Comparison of ENCODE assay signal across 8 cellular contexts in genomic region chr1:91499904-91500755, GRCh38. TPM values are rescaled to one million over a fixed set of nuclear protein-coding genes. Genes with fewer than 3 reads are reported as not detected.
DNase-seq lines count a peak whose midpoint lies in the region; ATAC-seq and TF ChIP-seq lines count a peak whose summit lies in the region.

No MANE protein-coding gene starts in this region.

- H3K27ac Mint-ChIP-seq in naive B cell: no peak overlapping the region

- peaks cover 0 to 6% of the 10 kb centered on the region in 2 donors for H3K36me3 Mint-ChIP-seq in naive B cell

- no peaks in the 10 kb centered on the region for H3K27me3 Mint-ChIP-seq in naive B cell

- H3K4me1 ChIP-seq in ES-I3 (ENCODE audit: insufficient read depth, low read length) (peaks cover 16% of the 10 kb centered on the region), KMS-11 (ENCODE audit: low read depth, poor library complexity, severe bottlenecking) (peaks cover 20% of the 10 kb centered on the region)

- no peak for DNase-seq in cardiac fibroblast (ENCODE audit: low read depth in 2 of 2)
- peak; percentile 1 for DNase-seq in naive B cell
- DNase-seq in NCI-H2107 (lab: John Stamatoyannopoulos, UW): no peak
- no peak for DNase-seq in ACHN
- no peak for DNase-seq in mesenteric fat pad (ENCODE audit: low spot score)

- peak overlapping the region; percentile 76 for H3K4me2 ChIP-seq in KMS-11

- in situ Hi-C loops in ACHN (cut with HindIII; ENCODE audit: low pct_ligation_motif_present, low pct_unique_long_range_greater_than_20kb, low sequenced_read_pairs): no loop called here

- H3K36me3 ChIP-seq in ES-I3 (ENCODE audit: insufficient read depth, low read length): no peaks in the 10 kb centered on the region
- H3K36me3 ChIP-seq in KMS-11 (ENCODE audit: insufficient read depth): no peaks in the 10 kb centered on the region

- peaks cover 5 to 12% (median 10%) of the 10 kb centered on the region in 3 donors for H3K4me1 Mint-ChIP-seq in naive B cell

- H3K9ac ChIP-seq in ES-I3 (ENCODE audit: low read depth, low read length) (peak overlapping the region; percentile 99), KMS-11 (peak overlapping the region; percentile 83)

- H3K4me3 Mint-ChIP-seq in naive B cell: no peak overlapping the region

- peak overlapping the region; percentile 75 for H2AFZ ChIP-seq in KMS-11 (ENCODE audit: low read depth)

- peak; percentile 11 for ATAC-seq in GM21529 (IDR thresholded peaks at IDR 0.05; ENCODE audit: unreplicated experiment)
- ATAC-seq in naive B cell (ENCODE audit: low read depth in 2 of 2): peak; percentile 10 to 15

- H3K9me3 Mint-ChIP-seq in naive B cell: no peaks in the 10 kb centered on the region

- no peak overlapping the region for H3K4me3 ChIP-seq in KMS-11 (IDR thresholded peaks at IDR 0.05; ENCODE audit: insufficient read depth, low read depth, low read length)
- peak overlapping the region; percentile 77 to 83 for H3K4me3 ChIP-seq in cardiac fibroblast (replicated peaks in 1 of 2; ENCODE audit: low read depth in 2 of 2, low read length in 2 of 2)

- H4K20me1 ChIP-seq in KMS-11 (ENCODE audit: insufficient read depth): no peaks in the 10 kb centered on the region

- peak overlapping the region; percentile 76 for H3K27ac ChIP-seq in KMS-11

- peaks cover 9% of the 10 kb centered on the region; the same call in 1 of the 2 replicates for H3K79me2 ChIP-seq in KMS-11 (ENCODE audit: insufficient read depth, low read depth)

- no peaks in the 10 kb centered on the region for H3K27me3 ChIP-seq in KMS-11 (ENCODE audit: insufficient read depth, low read depth)

- no peaks in the 10 kb centered on the region for H3K9me3 ChIP-seq in ES-I3 (ENCODE audit: control insufficient read depth, insufficient read depth, low read length)

- TF ChIP-seq CTCF in KMS-11 (conservative IDR thresholded peaks at IDR 0.05; ENCODE audit: low read depth, low read length) (no peak), cardiac fibroblast (IDR thresholded peaks at IDR 0.05; ENCODE audit: low read depth, low read length) (no peak)

RNA-seq across cellular contexts. Expression of gene CDC7, which starts 0.5 kb away (rescaled TPM):
- 1 to 10 TPM in 5 of 6 donors, under 1 TPM in 1; 0.96 to 5.3 (median 2.9) TPM for polyA plus RNA-seq in naive B cell (ENCODE audit: low read depth in 6 of 6)
- total RNA-seq in mesenteric fat pad: 2.4 TPM
